ENCODE assay signal across 9 cellular contexts in genomic region chr15:49421991-49422390, GRCh38. TPM values are rescaled to one million over a fixed set of nuclear protein-coding genes. Genes with fewer than 3 reads are reported as not detected.
A peak's percentile ranks its signal among the peaks of the same experiment; 100 is the strongest.
DNase-seq lines count a peak whose midpoint lies in the region; ATAC-seq, FAIRE-seq and TF ChIP-seq lines count a peak whose summit lies in the region.
"Had no signal": no experiment of that assay in that cellular context is flagged by ENCODE, and none has a peak within 500 bp of the region (broad histone marks: within the 10 kb centered on the region; RNA-seq: fewer than 3 reads in every experiment).

No MANE protein-coding gene starts in this region.

- peak overlapping the region; percentile 79 for H3K4me2 ChIP-seq in osteoblast (ENCODE audit: insufficient read depth, low read length)

- H2AFZ ChIP-seq in osteoblast (ENCODE audit: low read length), result peak overlapping the region; percentile 33

- H3K9me3 Mint-ChIP-seq in CD4-positive, CD25-positive, alpha-beta regulatory T cell, result peaks cover 0 to 4% (median 0%) of the 10 kb centered on the region in 7 donors

- peaks cover 2% of the 10 kb centered on the region for H3K27me3 ChIP-seq in CD4-positive, CD25-positive, alpha-beta regulatory T cell (ENCODE audit: control insufficient read depth, insufficient read depth, low read length)
- no peaks in the 10 kb centered on the region for H3K27me3 ChIP-seq in osteoblast (ENCODE audit: insufficient read depth, low read length)
- H3K27me3 ChIP-seq: SJCRH30 had no signal

- H3K27ac ChIP-seq in CD4-positive, CD25-positive, alpha-beta regulatory T cell (ENCODE audit: insufficient read depth, low read length, poor library complexity, severe bottlenecking), result no peak overlapping the region
- peak overlapping the region; percentile 77 for H3K27ac ChIP-seq in osteoblast (ENCODE audit: low read depth, low read length)

- no peaks in the 10 kb centered on the region for H3K9me3 ChIP-seq in CD4-positive, CD25-positive, alpha-beta regulatory T cell (ENCODE audit: control insufficient read depth in 2 of 2, low read length in 2 of 2)
- no peaks in the 10 kb centered on the region for H3K9me3 ChIP-seq in osteoblast (ENCODE audit: low read depth, low read length)
- H3K9me3 ChIP-seq: SJCRH30 had no signal

- DNase-seq in CD4-positive, CD25-positive, alpha-beta regulatory T cell, result peak; percentile 1 to 67 (median 58)
- DNase-seq in GM19239 (ENCODE audit: insufficient read length, low spot score), result no peak
- DNase-seq in NCI-H345 (lab: John Stamatoyannopoulos, UW), result peak; percentile 46
- DNase-seq in activated T-cell treated with anti-CD3 and anti-CD28 coated beads for 4 hours, result peak; percentile 9
- DNase-seq in foreskin fibroblast, result peak; percentile 32 to 66
- DNase-seq in osteoblast (ENCODE audit: insufficient read length, low spot score, missing footprints), result no peak

- peak; percentile 68 for FAIRE-seq in GM19239 (lab: Jason Lieb, UNC)

- TF ChIP-seq CTCF in foreskin fibroblast (IDR thresholded peaks at IDR 0.05; ENCODE audit: low read depth, low read length) (peak; percentile 61), osteoblast (IDR thresholded peaks at IDR 0.05; ENCODE audit: extremely low read depth, low read depth, low read length) (peak; percentile 90)

- H3K4me1 ChIP-seq in CD4-positive, CD25-positive, alpha-beta regulatory T cell (ENCODE audit: control insufficient read depth, insufficient read depth, low read length, poor library complexity, severe bottlenecking), result no peaks in the 10 kb centered on the region
- H3K4me1 ChIP-seq in osteoblast (ENCODE audit: insufficient read depth, low read length), result no peaks in the 10 kb centered on the region

- no peaks in the 10 kb centered on the region for H3K36me3 Mint-ChIP-seq in CD4-positive, CD25-positive, alpha-beta regulatory T cell

- no peaks in the 10 kb centered on the region for H4K20me1 ChIP-seq in osteoblast (ENCODE audit: insufficient read depth, low read length)

- peak; percentile 39 to 58 for ATAC-seq in CD4-positive, CD25-positive, alpha-beta regulatory T cell (ENCODE audit: low read depth in 2 of 2)
- ATAC-seq in HG03439 (IDR thresholded peaks at IDR 0.05; ENCODE audit: unreplicated experiment) (no peak), GM21528 (IDR thresholded peaks at IDR 0.05; ENCODE audit: low FRiP score, unreplicated experiment) (no peak)

- H3K36me3 ChIP-seq in CD4-positive, CD25-positive, alpha-beta regulatory T cell (ENCODE audit: control insufficient read depth, insufficient read depth, low read length), result no peaks in the 10 kb centered on the region
- peaks cover 3% of the 10 kb centered on the region for H3K36me3 ChIP-seq in osteoblast (ENCODE audit: insufficient read depth, low read length)

- H3K27me3 Mint-ChIP-seq in CD4-positive, CD25-positive, alpha-beta regulatory T cell, result peaks cover 13% of the 10 kb centered on the region

- H3K4me1 Mint-ChIP-seq in CD4-positive, CD25-positive, alpha-beta regulatory T cell, result peaks cover 0 to 3% (median 0%) of the 10 kb centered on the region in 4 donors

- H3K79me2 ChIP-seq in osteoblast (ENCODE audit: insufficient read depth, low read length), result peaks cover 37% of the 10 kb centered on the region

- H3K4me3 Mint-ChIP-seq in CD4-positive, CD25-positive, alpha-beta regulatory T cell, result peak overlapping the region in 2 of 4 donors; percentile 4 to 12

- H3K27ac Mint-ChIP-seq in CD4-positive, CD25-positive, alpha-beta regulatory T cell, result peak overlapping the region in 2 of 3 donors; percentile 0 to 34

- no peak overlapping the region for H3K4me3 ChIP-seq in CD4-positive, CD25-positive, alpha-beta regulatory T cell (ENCODE audit: low read depth, low read length)
- H3K4me3 ChIP-seq in foreskin fibroblast (ENCODE audit: low read depth in 1 of 2, low read length in 2 of 2) (no peak overlapping the region), osteoblast (ENCODE audit: insufficient read depth, low read length) (peak overlapping the region; percentile 3)

RNA-seq across cellular contexts. Expression of gene FGF7, which starts 1.1 kb away (rescaled TPM):
- total RNA-seq in CD4-positive, CD25-positive, alpha-beta regulatory T cell, result not detected
- under 1 TPM in 1 of 4 donors, not detected in 3; 0.02 TPM for polyA plus RNA-seq in CD4-positive, CD25-positive, alpha-beta regulatory T cell
- total RNA-seq in osteoblast, result 377 and 445 TPM in 2 replicates

Comparison
In these comparisons a context has a peak if more than half of its experiments do, and no peak if none do; other contexts are left out.
1. ATAC-seq: peak in CD4-positive, CD25-positive, alpha-beta regulatory T cell (2 of 2); none in HG03439 (single experiment) and GM21528 (single experiment).
2. DNase-seq: peak in CD4-positive, CD25-positive, alpha-beta regulatory T cell (3 of 3), NCI-H345 (single experiment), activated T-cell treated with anti-CD3 and anti-CD28 coated beads for 4 hours (single experiment) and foreskin fibroblast (2 of 2); none in GM19239 (single experiment) and osteoblast (single experiment).
3. RNA of gene FGF7, which starts 1.1 kb away (total RNA-seq): 377 to 445 TPM in osteoblast; not detected in CD4-positive, CD25-positive, alpha-beta regulatory T cell (single experiment); every median in the first group is over 100 times any median in the second.